ENCODE assay signal across 7 cellular contexts in genomic region chr14:77376771-77377501, GRCh38. TPM values are rescaled to one million over a fixed set of nuclear protein-coding genes. Genes with fewer than 3 reads are reported as not detected.
A peak's percentile ranks its signal among the peaks of the same experiment; 100 is the strongest.
DNase-seq lines count a peak whose midpoint lies in the region; ATAC-seq, FAIRE-seq and TF ChIP-seq lines count a peak whose summit lies in the region.

TSS of gene SAMD15 (plus strand) at chr14:77377379. CDS start at chr14:77377419, 40 bp downstream.
TSS of gene TMED8 (minus strand) at chr14:77377094. CDS start at chr14:77377053, 41 bp downstream.

- H3K79me2 ChIP-seq in astrocyte (ENCODE audit: insufficient read depth, low read length): peaks cover 12% of the 10 kb centered on the region

- peaks cover 16% of the 10 kb centered on the region for H4K20me1 ChIP-seq in astrocyte (ENCODE audit: insufficient read depth, low read length)

- ATAC-seq in GM18498 (IDR thresholded peaks at IDR 0.05; ENCODE audit: unreplicated experiment): peak; percentile 90
- ATAC-seq in HG02870 (IDR thresholded peaks at IDR 0.05; ENCODE audit: unreplicated experiment): peak; percentile 77

- peak within 1 kb of the TSS; percentile 58 for H3K27ac Mint-ChIP-seq in astrocyte (ENCODE audit: unreplicated experiment)

- peak within 1 kb of the TSS; percentile 84 for H3K4me3 Mint-ChIP-seq in astrocyte (ENCODE audit: unreplicated experiment)

- H3K9me3 Mint-ChIP-seq in astrocyte (ENCODE audit: unreplicated experiment): peaks cover 2% of the 10 kb centered on the region

- TF ChIP-seq CTCF in astrocyte (IDR thresholded peaks at IDR 0.05; ENCODE audit: insufficient read depth, low read depth, low read length) (peak; percentile 8), retinal pigment epithelial cell (conservative IDR thresholded peaks at IDR 0.05; ENCODE audit: low read depth, low read length) (peak; percentile 23)

- H3K27me3 ChIP-seq in astrocyte (ENCODE audit: insufficient read depth, low read length): no peaks in the 10 kb centered on the region

- no peaks in the 10 kb centered on the region for H3K27me3 Mint-ChIP-seq in astrocyte (ENCODE audit: low read depth, unreplicated experiment)

- H3K4me2 ChIP-seq in astrocyte (ENCODE audit: low read length): peak within 1 kb of the TSS; percentile 94

- H3K4me3 ChIP-seq in astrocyte (ENCODE audit: insufficient read depth, low read depth, low read length) (peak within 1 kb of the TSS; percentile 90), retinal pigment epithelial cell (ENCODE audit: low read length) (peak within 1 kb of the TSS; percentile 92)

- peak within 1 kb of the TSS; percentile 91 for H3K9ac ChIP-seq in astrocyte (ENCODE audit: low read length)

- H3K9me3 ChIP-seq in astrocyte (ENCODE audit: insufficient read depth, low read depth, low read length): no peaks in the 10 kb centered on the region

- no peaks in the 10 kb centered on the region for H3K36me3 Mint-ChIP-seq in astrocyte (ENCODE audit: low read depth, unreplicated experiment)

- peaks cover 7% of the 10 kb centered on the region for H3K4me1 Mint-ChIP-seq in astrocyte (ENCODE audit: low read depth, unreplicated experiment)

- peak; percentile 65 for FAIRE-seq in astrocyte (lab: Jason Lieb, UNC)

- H3K36me3 ChIP-seq in astrocyte (ENCODE audit: insufficient read depth, low read length): no peaks in the 10 kb centered on the region

- peak; percentile 76 for DNase-seq in NCI-H146 (lab: John Stamatoyannopoulos, UW)
- DNase-seq in T-helper 2 cell: peak; percentile 67 to 85 (median 79)
- DNase-seq in astrocyte (ENCODE audit: low read depth): peak; percentile 78
- DNase-seq in hypothalamus (lab: John Stamatoyannopoulos, UW): peak; percentile 31 to 95 (median 78)
- peak; percentile 58 for DNase-seq in retinal pigment epithelial cell (ENCODE audit: low read depth)

- peaks cover 11% of the 10 kb centered on the region for H3K4me1 ChIP-seq in astrocyte (ENCODE audit: insufficient read depth, low read length)

- peak within 1 kb of the TSS; percentile 93 for H2AFZ ChIP-seq in astrocyte (ENCODE audit: low read depth, low read length)

- H3K27ac ChIP-seq in astrocyte (ENCODE audit: low read depth, low read length): peak within 1 kb of the TSS; percentile 74

RNA-seq across cellular contexts. Expression of gene SAMD15, which starts in this region (rescaled TPM):
- total RNA-seq in astrocyte: 2.1 and 2.9 TPM in 2 replicates

RNA-seq across cellular contexts. Expression of gene TMED8, which starts in this region (rescaled TPM):
- 10.0 and 10.2 TPM in 2 replicates for total RNA-seq in astrocyte

Comparison
In these comparisons a context has a peak if more than half of its experiments do, and no peak if none do; other contexts are left out.
1. Peak in every context shown above with its lines: DNase-seq, ATAC-seq, H3K4me3 ChIP-seq and H3K27ac ChIP-seq.